8 cellular contexts compared by ENCODE assay signal in the genomic region with DNA sequence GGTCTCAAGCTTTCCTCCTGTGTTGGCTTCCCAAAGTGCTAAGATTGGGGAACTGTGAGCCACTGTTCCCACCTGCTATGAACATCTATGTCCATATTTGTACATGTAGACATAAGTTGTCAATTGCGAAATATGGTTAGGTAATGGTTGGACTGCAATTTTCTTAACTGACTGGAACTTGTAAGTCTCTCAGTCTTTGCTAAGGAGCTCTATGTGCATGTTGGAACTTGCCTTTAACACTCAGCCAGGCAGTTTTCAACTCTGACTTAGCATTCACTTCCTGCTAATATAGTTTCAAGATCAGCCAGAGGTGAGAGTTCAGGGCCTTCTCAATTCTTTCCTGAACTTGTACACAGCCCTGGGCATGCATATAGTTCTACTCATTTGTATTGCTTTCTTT.
DNase-seq lines count a peak whose midpoint lies in the region; ATAC-seq and TF ChIP-seq lines count a peak whose summit lies in the region.
"Had no signal": no experiment of that assay in that cellular context is flagged by ENCODE, and none has a peak within 500 bp of the region (broad histone marks: within the 10 kb centered on the region; RNA-seq: fewer than 3 reads in every experiment).

No MANE protein-coding gene starts in this region.

- no peak for TF ChIP-seq CTCF in RWPE1 (conservative IDR thresholded peaks at IDR 0.05; ENCODE audit: low read depth)
- TF ChIP-seq CTCF in neutrophil (IDR thresholded peaks at IDR 0.05) = no peak

- H3K4me3 ChIP-seq in neutrophil (ENCODE audit: low read depth in 1 of 2, low read length in 1 of 2) = no peak overlapping the region
- H3K4me3 ChIP-seq: testis had no signal

- peaks cover 37 to 40% of the 10 kb centered on the region in 2 experiments for H3K4me1 ChIP-seq in neutrophil (ENCODE audit: control insufficient read depth in 1 of 2, insufficient read depth in 1 of 2, low read depth in 1 of 2, low read length in 1 of 2)
- H3K4me1 ChIP-seq: testis had no signal

- H3K27ac ChIP-seq in RWPE1 (peak overlapping the region; percentile 75), neutrophil (peak overlapping the region; percentile 69)
- H3K27ac ChIP-seq: testis had no signal

- DNase-seq in RWPE1 (ENCODE audit: low spot score) (peak; percentile 88), middle frontal gyrus (ENCODE audit: extremely low spot score, low spot score) (no peak)
- no peak for DNase-seq in stimulated activated CD4-positive, alpha-beta T cell treated with anti-CD3 and anti-CD28 coated beads, Interleukin-15, amount 100 ng/mL, for 24 hours
- DNase-seq: testis had no signal

- H3K36me3 ChIP-seq in neutrophil = no peaks in the 10 kb centered on the region

- CTCF ChIA-PET in RWPE1 (lab: Yijun Ruan, JAX) = interaction anchor here (0.6 kb wide), 1 partner anchor 74 kb away, joined by 3 read pairs; no protein-coding TSS in a partner anchor

- H3K27me3 ChIP-seq in neutrophil = no peaks in the 10 kb centered on the region
- H3K27me3 ChIP-seq: testis had no signal

- POLR2A ChIA-PET in RWPE1 (lab: Yijun Ruan, JAX; ENCODE audit: low non-redundant PET) = no interaction called here

- peak; percentile 37 for ATAC-seq in GM18858 (IDR thresholded peaks at IDR 0.05; ENCODE audit: unreplicated experiment)
- peak; percentile 40 for ATAC-seq in HG02885 (IDR thresholded peaks at IDR 0.05; ENCODE audit: poor library complexity, unreplicated experiment)
- no peak for ATAC-seq in HG03354 (IDR thresholded peaks at IDR 0.05; ENCODE audit: poor library complexity, severe bottlenecking, unreplicated experiment)

- H3K9me3 ChIP-seq in neutrophil = no peaks in the 10 kb centered on the region
- H3K9me3 ChIP-seq: testis had no signal
